13 cellular contexts compared by ENCODE assay signal in the genomic region with DNA sequence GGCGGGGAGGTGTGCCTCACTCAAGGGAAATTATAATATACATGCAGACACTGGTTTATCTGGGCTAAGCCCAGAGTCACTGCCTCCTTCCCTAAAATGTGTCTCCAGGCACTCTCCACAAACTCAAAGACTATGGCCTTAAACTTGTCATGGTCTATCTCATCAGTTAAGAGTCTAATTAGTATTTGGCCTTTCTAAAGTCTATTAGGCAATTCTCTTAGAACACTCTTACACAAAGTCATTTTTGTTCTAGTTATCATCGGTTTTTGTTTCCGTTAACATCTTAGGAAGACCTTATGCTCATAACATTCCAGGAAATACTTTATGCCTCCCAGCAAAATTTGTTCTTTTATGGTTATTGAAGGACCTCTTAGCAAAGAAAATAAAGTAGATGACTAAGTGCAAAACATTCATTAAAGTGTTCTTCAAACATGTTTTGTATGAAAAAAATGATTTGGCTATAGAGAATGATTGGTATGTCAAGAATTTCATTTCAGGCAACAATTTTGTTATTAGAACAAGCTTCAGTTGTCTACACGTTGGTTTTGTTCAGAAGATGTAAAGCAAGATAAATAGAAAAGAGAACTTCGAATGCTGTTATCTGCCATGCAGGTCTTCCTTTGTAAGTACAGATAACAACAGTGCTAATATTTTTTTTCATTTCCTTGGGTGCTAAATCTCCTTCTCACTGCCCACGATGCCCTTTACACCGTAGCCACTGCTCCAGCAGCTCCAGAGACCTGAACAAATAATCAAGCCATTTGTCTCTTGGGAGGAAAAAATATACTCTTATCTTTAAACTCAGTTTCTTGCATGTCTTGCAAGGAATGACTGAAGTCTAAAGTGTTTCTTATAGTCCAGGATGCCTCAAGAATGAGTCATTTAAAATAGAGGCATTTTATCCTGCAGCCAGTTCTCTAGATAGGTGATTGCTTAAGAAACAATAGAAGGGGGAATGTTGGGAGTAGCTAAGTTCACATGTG.
A peak's percentile ranks its signal among the peaks of the same experiment; 100 is the strongest.
DNase-seq lines count a peak whose midpoint lies in the region; ATAC-seq and TF ChIP-seq lines count a peak whose summit lies in the region.
"Had no signal": no experiment of that assay in that cellular context is flagged by ENCODE, and none has a peak within 500 bp of the region (broad histone marks: within the 10 kb centered on the region; RNA-seq: fewer than 3 reads in every experiment).

No MANE protein-coding gene starts in this region.

- H3K4me3 ChIP-seq in AG09309 (ENCODE audit: control insufficient read depth, low read depth, low read length): no peak overlapping the region
- H3K4me3 ChIP-seq in body of pancreas: no peak overlapping the region

- no peak for TF ChIP-seq POLR2A in body of pancreas (IDR thresholded peaks at IDR 0.05)

- no peaks in the 10 kb centered on the region for H3K27me3 Mint-ChIP-seq in chondrocyte (ENCODE audit: low read depth)
- H3K27me3 Mint-ChIP-seq: CD4-positive, CD25-positive, alpha-beta regulatory T cell had no signal

- intact Hi-C loops in body of pancreas (cut with DNase I): no loop called here

- H3K27me3 ChIP-seq in body of pancreas: no peaks in the 10 kb centered on the region

- peak overlapping the region; percentile 90 for H3K27ac Mint-ChIP-seq in chondrocyte (ENCODE audit: unreplicated experiment)
- H3K27ac Mint-ChIP-seq: CD4-positive, CD25-positive, alpha-beta regulatory T cell had no signal

- TF ChIP-seq CTCF in AG09309 (IDR thresholded peaks at IDR 0.05; ENCODE audit: control insufficient read depth, insufficient read depth, low read depth, low read length, missing control alignments) (no peak), chondrocyte (IDR thresholded peaks at IDR 0.05) (no peak), body of pancreas (IDR thresholded peaks at IDR 0.05) (no peak)

- H3K4me3 Mint-ChIP-seq in chondrocyte (ENCODE audit: unreplicated experiment): no peak overlapping the region
- H3K4me3 Mint-ChIP-seq: CD4-positive, CD25-positive, alpha-beta regulatory T cell had no signal

- peaks cover 24% of the 10 kb centered on the region for H3K4me1 Mint-ChIP-seq in chondrocyte (ENCODE audit: low read depth)
- H3K4me1 Mint-ChIP-seq: CD4-positive, CD25-positive, alpha-beta regulatory T cell had no signal

- H3K9me3 ChIP-seq in body of pancreas: no peaks in the 10 kb centered on the region

- no peak for ATAC-seq in body of pancreas

- 48 to 58% methylated on average over 7 of the region's 7 CpGs for WGBS in body of pancreas, 2 donors

- H3K9me3 Mint-ChIP-seq in chondrocyte (ENCODE audit: low read depth): peaks cover 8% of the 10 kb centered on the region

- H3K36me3 Mint-ChIP-seq in chondrocyte (ENCODE audit: low read depth): peaks cover 1% of the 10 kb centered on the region
- H3K36me3 Mint-ChIP-seq: CD4-positive, CD25-positive, alpha-beta regulatory T cell had no signal

- no peaks in the 10 kb centered on the region for H3K36me3 ChIP-seq in body of pancreas (replicated peaks in 1 of 2; ENCODE audit: insufficient read depth in 1 of 2, low read depth in 2 of 2)

- H3K4me1 ChIP-seq in body of pancreas: no peaks in the 10 kb centered on the region

- DNase-seq in AG09309 (ENCODE audit: low read depth) (peak; percentile 75), NCI-H1048 (lab: John Stamatoyannopoulos, UW) (peak; percentile 6), chondrocyte (ENCODE audit: low spot score) (no peak), lung microvascular endothelial cell (ENCODE audit: low read depth in 2 of 2) (peak; percentile 52 to 89), NCI-H2029 (lab: John Stamatoyannopoulos, UW) (no peak), body of pancreas (no peak), NCI-H1694 (lab: John Stamatoyannopoulos, UW) (no peak), cerebellar nuclear complex (lab: John Stamatoyannopoulos, UW) (no peak)
- DNase-seq: activated CD4-positive, alpha-beta T cell treated with anti-CD3 and anti-CD28 coated beads for 1 hour; CD4-positive, CD25-positive, alpha-beta regulatory T cell; NCI-H526 treated with DMSO at 0.1 percent for 48 hours; posterior cingulate gyrus; stimulated activated CD8-positive, alpha-beta memory T cell treated with anti-CD3 and anti-CD28 coated beads, Interleukin-4, amount 100 ng/mL, for 48 hours had no signal

- H3K27ac ChIP-seq in body of pancreas: no peak overlapping the region

Comparison
In these comparisons a context has a peak if more than half of its experiments do, and no peak if none do; other contexts are left out.
1. DNase-seq: peak in AG09309 (single experiment), NCI-H1048 (single experiment) and lung microvascular endothelial cell (2 of 2); none in chondrocyte (single experiment), NCI-H2029 (single experiment), body of pancreas (0 of 4), NCI-H1694 (single experiment) and cerebellar nuclear complex (0 of 2).